Comparison of ENCODE assay signal across 8 cellular contexts in the genomic region with DNA sequence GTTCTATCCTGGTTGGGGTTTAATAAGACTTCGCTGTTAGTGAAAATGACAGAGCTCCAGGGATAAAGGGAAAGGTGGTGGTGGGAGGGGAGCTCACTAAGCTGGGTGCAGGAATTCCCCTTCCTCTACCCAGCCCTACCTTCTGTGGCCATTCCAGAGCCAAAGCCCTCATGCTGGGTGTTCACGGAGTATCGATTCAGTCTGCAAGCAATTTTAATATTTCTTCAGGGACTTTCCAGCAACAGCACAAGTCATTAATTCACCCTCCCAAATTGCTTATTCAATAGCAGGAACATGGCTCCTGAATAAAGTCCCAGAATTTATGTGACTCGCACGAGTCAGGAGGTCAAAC. TPM values are rescaled to one million over a fixed set of nuclear protein-coding genes. Genes with fewer than 3 reads are reported as not detected.
"Had no signal": no experiment of that assay in that cellular context is flagged by ENCODE, and none has a peak within 500 bp of the region (broad histone marks: within the 10 kb centered on the region; RNA-seq: fewer than 3 reads in every experiment).

No MANE protein-coding gene starts in this region.

- H3K9me3 Mint-ChIP-seq: HFFc6, IgD-negative memory B cell had no signal

- H3K27ac ChIP-seq: HL-60 had no signal

- H3K27ac Mint-ChIP-seq: HFFc6, IgD-negative memory B cell had no signal

- H3K36me3 Mint-ChIP-seq: IgD-negative memory B cell had no signal

- H3K4me3 ChIP-seq: HAP-1 had no signal

- DNase-seq: GOT3, HFFc6 had no signal

- H3K36me3 ChIP-seq: HAP-1 had no signal

- H3K4me1 ChIP-seq: HAP-1 had no signal

- H3K4me3 Mint-ChIP-seq: HFFc6, IgD-negative memory B cell had no signal

- H3K9me3 ChIP-seq: HAP-1 had no signal

RNA-seq across cellular contexts. Expression of gene PAX2, which starts 22.0 kb away (rescaled TPM):
- total RNA-seq: H4, HepG2, HFFc6, HT1080 had no signal
- polyA plus RNA-seq: HepG2, IgD-negative memory B cell had no signal
